Comparison of ENCODE assay signal across 13 cellular contexts in genomic region chr5:177124486-177124991, GRCh38. TPM values are rescaled to one million over a fixed set of nuclear protein-coding genes. Genes with fewer than 3 reads are reported as not detected.
A peak's percentile ranks its signal among the peaks of the same experiment; 100 is the strongest.
DNase-seq lines count a peak whose midpoint lies in the region; ATAC-seq and TF ChIP-seq lines count a peak whose summit lies in the region.
"Had no signal": no experiment of that assay in that cellular context is flagged by ENCODE, and none has a peak within 500 bp of the region (broad histone marks: within the 10 kb centered on the region; RNA-seq: fewer than 3 reads in every experiment).

No MANE protein-coding gene starts in this region.

- no peaks in the 10 kb centered on the region for H3K36me3 Mint-ChIP-seq in activated T-cell treated with anti-CD3 and anti-CD28 coated beads, Interleukin-2, amount 50 U/mL, for 72 hours (ENCODE audit: insufficient read depth in 2 of 2)
- no peaks in the 10 kb centered on the region for H3K36me3 Mint-ChIP-seq in activated T-helper 17 cell treated with anti-CD3 and anti-CD28 coated beads, Interleukin-2, amount 50 U/mL, for 72 hours (ENCODE audit: low read depth)
- H3K36me3 Mint-ChIP-seq in type B pancreatic cell = no peaks in the 10 kb centered on the region
- H3K36me3 Mint-ChIP-seq: activated naive CD4-positive, alpha-beta T cell treated with anti-CD3 and anti-CD28 coated beads, Interleukin-2, amount 10 ng/mL, durations not matched to agents 7 days and 5 days had no signal

- TF ChIP-seq CTCF in type B pancreatic cell (conservative IDR thresholded peaks at IDR 0.05) = no peak

- H3K9me3 Mint-ChIP-seq in activated T-cell treated with anti-CD3 and anti-CD28 coated beads, Interleukin-2, amount 50 U/mL, for 72 hours = no peaks in the 10 kb centered on the region
- H3K9me3 Mint-ChIP-seq in activated T-helper 17 cell treated with anti-CD3 and anti-CD28 coated beads, Interleukin-2, amount 50 U/mL, for 72 hours = no peaks in the 10 kb centered on the region
- H3K9me3 Mint-ChIP-seq in type B pancreatic cell = no peaks in the 10 kb centered on the region
- H3K9me3 Mint-ChIP-seq: activated naive CD4-positive, alpha-beta T cell treated with anti-CD3 and anti-CD28 coated beads, Interleukin-2, amount 10 ng/mL, durations not matched to agents 7 days and 5 days had no signal

- no peak overlapping the region for H3K4me3 ChIP-seq in MG63

- H3K27me3 Mint-ChIP-seq in activated T-cell treated with anti-CD3 and anti-CD28 coated beads, Interleukin-2, amount 50 U/mL, for 72 hours (ENCODE audit: low read depth) = no peaks in the 10 kb centered on the region
- no peaks in the 10 kb centered on the region for H3K27me3 Mint-ChIP-seq in activated T-helper 17 cell treated with anti-CD3 and anti-CD28 coated beads, Interleukin-2, amount 50 U/mL, for 72 hours
- H3K27me3 Mint-ChIP-seq in type B pancreatic cell = no peaks in the 10 kb centered on the region

- H3K36me3 ChIP-seq in MG63 = no peaks in the 10 kb centered on the region
- H3K36me3 ChIP-seq: neutrophil had no signal

- ATAC-seq in activated T-cell treated with anti-CD3 and anti-CD28 coated beads, Interleukin-2, amount 50 U/mL, for 72 hours (replicated peaks in 1 of 2) = peak; percentile 50 to 67
- peak; percentile 56 for ATAC-seq in HG02642 (IDR thresholded peaks at IDR 0.05; ENCODE audit: poor library complexity, unreplicated experiment)
- peak; percentile 74 for ATAC-seq in activated T-helper 17 cell treated with anti-CD3 and anti-CD28 coated beads, Interleukin-2, amount 50 U/mL, for 72 hours (replicated peaks)

- peaks cover 25% of the 10 kb centered on the region for H3K4me1 Mint-ChIP-seq in activated T-cell treated with anti-CD3 and anti-CD28 coated beads, Interleukin-2, amount 50 U/mL, for 72 hours (ENCODE audit: low read depth)
- peaks cover 15% of the 10 kb centered on the region for H3K4me1 Mint-ChIP-seq in activated T-helper 17 cell treated with anti-CD3 and anti-CD28 coated beads, Interleukin-2, amount 50 U/mL, for 72 hours
- H3K4me1 Mint-ChIP-seq in type B pancreatic cell (ENCODE audit: unreplicated experiment) = no peaks in the 10 kb centered on the region

- DNase-seq in activated T-cell treated with anti-CD3 and anti-CD28 coated beads, Interleukin-2, amount 50 U/mL, for 72 hours = no peak
- DNase-seq in activated T-cell treated with anti-CD3 and anti-CD28 coated beads for 4 hours = no peak
- DNase-seq in type B pancreatic cell (ENCODE audit: extremely low spot score, unreplicated experiment) = no peak
- no peak for DNase-seq in MG63
- no peak for DNase-seq in AG20443 (ENCODE audit: low spot score)
- no peak for DNase-seq in activated T-cell treated with anti-CD3 and anti-CD28 coated beads, Interleukin-2, amount 50 U/mL, for 48 hours
- DNase-seq: activated naive CD4-positive, alpha-beta T cell treated with anti-CD3 and anti-CD28 coated beads, Interleukin-2, amount 10 ng/mL, durations not matched to agents 7 days and 5 days; GDM1; Kasumi-1; SHP77 treated with DMSO at 0.1 percent for 48 hours had no signal

- no peak overlapping the region for H3K27ac Mint-ChIP-seq in activated T-cell treated with anti-CD3 and anti-CD28 coated beads, Interleukin-2, amount 50 U/mL, for 72 hours
- no peak overlapping the region for H3K27ac Mint-ChIP-seq in activated T-helper 17 cell treated with anti-CD3 and anti-CD28 coated beads, Interleukin-2, amount 50 U/mL, for 72 hours
- peak overlapping the region; percentile 9 for H3K27ac Mint-ChIP-seq in type B pancreatic cell
- H3K27ac Mint-ChIP-seq: activated naive CD4-positive, alpha-beta T cell treated with anti-CD3 and anti-CD28 coated beads, Interleukin-2, amount 10 ng/mL, durations not matched to agents 7 days and 5 days had no signal

- no peak overlapping the region for H3K4me3 Mint-ChIP-seq in activated T-cell treated with anti-CD3 and anti-CD28 coated beads, Interleukin-2, amount 50 U/mL, for 72 hours
- no peak overlapping the region for H3K4me3 Mint-ChIP-seq in activated T-helper 17 cell treated with anti-CD3 and anti-CD28 coated beads, Interleukin-2, amount 50 U/mL, for 72 hours
- no peak overlapping the region for H3K4me3 Mint-ChIP-seq in type B pancreatic cell
- H3K4me3 Mint-ChIP-seq: activated naive CD4-positive, alpha-beta T cell treated with anti-CD3 and anti-CD28 coated beads, Interleukin-2, amount 10 ng/mL, durations not matched to agents 7 days and 5 days had no signal

- H3K27me3 ChIP-seq in MG63 = no peaks in the 10 kb centered on the region
- H3K27me3 ChIP-seq: neutrophil had no signal

- no peaks in the 10 kb centered on the region for H3K9me3 ChIP-seq in MG63
- H3K9me3 ChIP-seq: neutrophil had no signal

RNA-seq across cellular contexts. Expression of gene NSD1, which starts 9.0 kb away (rescaled TPM):
- 100 to 1,000 TPM in 1 of 2 donors, 10 to 100 TPM in 1; 89.8 to 114 TPM for total RNA-seq in activated T-cell treated with anti-CD3 and anti-CD28 coated beads, Interleukin-2, amount 50 U/mL, for 72 hours
- 10 to 100 TPM; 66.7 to 86.1 TPM for total RNA-seq in activated T-helper 17 cell treated with anti-CD3 and anti-CD28 coated beads, Interleukin-2, amount 50 U/mL, for 72 hours
- total RNA-seq in type B pancreatic cell (ENCODE audit: low replicate concordance) = 99.6 and 115 TPM in 2 replicates
- 30.9 and 43.8 TPM in 2 replicates for total RNA-seq in MG63 (2014; rRNA removed; shearing (Covaris generic); ENCODE audit: low replicate concordance)

RNA-seq across cellular contexts. Expression of gene FGFR4, which starts 37.8 kb away (rescaled TPM):
- 1 to 10 TPM in 1 of 2 donors, under 1 TPM in 1; 0.62 to 1.1 TPM for total RNA-seq in activated T-cell treated with anti-CD3 and anti-CD28 coated beads, Interleukin-2, amount 50 U/mL, for 72 hours
- total RNA-seq in activated T-helper 17 cell treated with anti-CD3 and anti-CD28 coated beads, Interleukin-2, amount 50 U/mL, for 72 hours = 1 to 10 TPM; 1.7 to 2.4 TPM
- 33.0 and 34.1 TPM in 2 replicates for total RNA-seq in type B pancreatic cell (ENCODE audit: low replicate concordance)
- 51.3 and 96.6 TPM in 2 replicates for total RNA-seq in MG63 (2014; rRNA removed; shearing (Covaris generic); ENCODE audit: low replicate concordance)

Comparison
In these comparisons a context has a peak if more than half of its experiments do, and no peak if none do; other contexts are left out.
1. RNA of gene FGFR4, which starts 37.8 kb away (total RNA-seq): 51.3 to 96.6 TPM in MG63 and 33.0 to 34.1 TPM in type B pancreatic cell; 1.7 to 2.4 TPM in activated T-helper 17 cell treated with anti-CD3 and anti-CD28 coated beads, Interleukin-2, amount 50 U/mL, for 72 hours and 0.62 to 1.1 TPM in activated T-cell treated with anti-CD3 and anti-CD28 coated beads, Interleukin-2, amount 50 U/mL, for 72 hours; every median in the first group is over 10 times any median in the second.
2. Peak in every context shown above with its lines, with median percentiles within 50 percentile points of each other: ATAC-seq.